17 cellular contexts compared by ENCODE assay signal in the genomic region with DNA sequence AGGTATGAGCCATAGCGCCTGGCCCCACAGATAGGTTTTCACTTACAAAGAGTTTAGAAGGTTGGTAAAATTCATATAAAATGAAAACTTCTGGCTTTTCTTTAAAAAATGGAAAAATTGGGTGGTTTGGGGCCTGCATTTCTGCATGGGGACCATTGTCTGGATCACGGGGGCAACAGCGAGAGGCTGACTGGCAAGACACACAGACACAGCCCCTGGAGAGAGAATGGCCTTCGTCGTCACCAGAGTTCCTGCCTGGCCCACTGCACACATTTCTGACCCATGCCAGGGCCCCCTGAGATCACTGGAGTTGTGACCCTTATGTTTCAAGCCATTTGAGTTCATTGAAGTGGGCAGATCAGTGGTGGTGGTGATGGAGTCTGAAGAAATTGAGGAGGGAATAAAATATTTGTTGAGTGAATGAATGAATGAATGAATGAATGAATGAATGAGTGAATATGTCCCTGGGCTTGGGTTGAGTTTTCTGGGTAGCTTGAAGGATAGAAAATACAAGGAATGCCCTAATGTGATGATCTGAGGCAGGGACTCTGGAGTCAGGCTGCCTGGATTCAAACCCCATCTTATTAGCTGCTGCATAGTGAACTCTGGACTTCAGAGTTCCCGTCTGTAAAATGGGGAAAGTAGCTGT.
DNase-seq lines count a peak whose midpoint lies in the region; ATAC-seq, FAIRE-seq and TF ChIP-seq lines count a peak whose summit lies in the region.
"Had no signal": no experiment of that assay in that cellular context is flagged by ENCODE, and none has a peak within 500 bp of the region (broad histone marks: within the 10 kb centered on the region; RNA-seq: fewer than 3 reads in every experiment).

No MANE protein-coding gene starts in this region.

- TF ChIP-seq EP300 in H1 (IDR thresholded peaks at IDR 0.05; ENCODE audit: borderline replicate concordance in 1 of 2, low read depth in 2 of 2, low read length in 2 of 2) = no peak

- POLR2A ChIA-PET in H1 (lab: Charles Lee; ENCODE audit: partially characterized antibody) = interaction anchor here (0.8 kb wide), 2 partner anchors 30 to 31 kb away, joined by 3 to 4 read pairs; no protein-coding TSS in a partner anchor
- POLR2A ChIA-PET in naive thymus-derived CD4-positive, alpha-beta T cell (lab: Charles Lee) = no interaction called here

- H4K12ac ChIP-seq in trophoblast cell (ENCODE audit: low read depth, low read length) = no peak overlapping the region

- no peak overlapping the region for H2AFZ ChIP-seq in H1 (ENCODE audit: low read length)
- H2AFZ ChIP-seq in trophoblast cell (ENCODE audit: insufficient read depth, low read length, poor library complexity) = no peak overlapping the region

- no peak for ATAC-seq in stimulated activated naive CD8-positive, alpha-beta T cell treated with anti-CD3 and anti-CD28 coated beads, Interleukin-15, amount 100 ng/mL, for 72 hours
- ATAC-seq in stimulated activated naive CD8-positive, alpha-beta T cell treated with anti-CD3 and anti-CD28 coated beads, Interleukin-15, Interleukin-2, amounts not matched to agents 100 U/mL and 50 U/mL, for 24 hours = no peak
- ATAC-seq in HG02798 (IDR thresholded peaks at IDR 0.05; ENCODE audit: poor library complexity, unreplicated experiment) = no peak
- ATAC-seq in naive thymus-derived CD4-positive, alpha-beta T cell = no peak

- H4K20me1 ChIP-seq in H1 (replicated peaks in 1 of 2; ENCODE audit: control insufficient read depth in 1 of 2, insufficient read depth in 2 of 2, low read length in 2 of 2) = no peaks in the 10 kb centered on the region
- H4K20me1 ChIP-seq: BLaER1 had no signal

- H4K8ac ChIP-seq in H1 (ENCODE audit: extremely low read depth, insufficient read depth, low read length) = no peak overlapping the region
- H4K8ac ChIP-seq in trophoblast cell (ENCODE audit: low read depth, low read length) = no peak overlapping the region

- H3K27me3 Mint-ChIP-seq in stimulated activated naive CD8-positive, alpha-beta T cell treated with anti-CD3 and anti-CD28 coated beads, Interleukin-15, amount 100 ng/mL, for 72 hours = no peaks in the 10 kb centered on the region
- no peaks in the 10 kb centered on the region for H3K27me3 Mint-ChIP-seq in progenitor cell of endocrine pancreas
- peaks cover 0 to 4% (median 0%) of the 10 kb centered on the region in 5 donors for H3K27me3 Mint-ChIP-seq in naive thymus-derived CD4-positive, alpha-beta T cell
- H3K27me3 Mint-ChIP-seq: CD4-positive, alpha-beta memory T cell; IgD-negative memory B cell had no signal

- no peak for TF ChIP-seq CTCF in H1 (IDR thresholded peaks at IDR 0.05; ENCODE audit: control extremely low read depth in 1 of 3, insufficient read depth in 1 of 3, low read depth in 1 of 3, low read length in 3 of 3)
- TF ChIP-seq CTCF in progenitor cell of endocrine pancreas (IDR thresholded peaks at IDR 0.05; ENCODE audit: unreplicated experiment) = no peak

- H3K4me2 ChIP-seq in H1 (ENCODE audit: insufficient read depth in 1 of 2, low read depth in 2 of 2, low read length in 2 of 2) = no peak overlapping the region
- H3K4me2 ChIP-seq in trophoblast cell (ENCODE audit: low read length) = no peak overlapping the region
- H3K4me2 ChIP-seq: BLaER1 had no signal

- H3K56ac ChIP-seq in H1 (replicated peaks; ENCODE audit: insufficient read length, low read depth, low read length) = no peak overlapping the region

- no peak overlapping the region for H3K18ac ChIP-seq in H1 (ENCODE audit: extremely low read depth, low read length)
- H3K18ac ChIP-seq in trophoblast cell (ENCODE audit: low read length) = no peak overlapping the region

- H3K9me3 ChIP-seq in H1 (ENCODE audit: insufficient read depth in 2 of 2, low read depth in 1 of 2, low read length in 1 of 2) = no peaks in the 10 kb centered on the region
- H3K9me3 ChIP-seq in trophoblast cell (ENCODE audit: insufficient read depth, low read depth, low read length) = no peaks in the 10 kb centered on the region
- no peaks in the 10 kb centered on the region for H3K9me3 ChIP-seq in naive thymus-derived CD4-positive, alpha-beta T cell (ENCODE audit: control insufficient read depth in 2 of 3, low read length in 3 of 3)
- H3K9me3 ChIP-seq: HAP-1 had no signal

- H3K4me1 ChIP-seq in H1 (replicated peaks in 1 of 4; ENCODE audit: control insufficient read depth in 3 of 4, insufficient read depth in 4 of 4, low read length in 3 of 4) = peaks cover 0 to 11% (median 4%) of the 10 kb centered on the region in 4 experiments; a peak in 4 of 7 replicates
- H3K4me1 ChIP-seq in trophoblast cell (ENCODE audit: control insufficient read depth in 1 of 2, insufficient read depth in 2 of 2, low read length in 2 of 2) = no peaks in the 10 kb centered on the region
- H3K4me1 ChIP-seq in naive thymus-derived CD4-positive, alpha-beta T cell (ENCODE audit: control insufficient read depth in 2 of 2, insufficient read depth in 2 of 2, low read length in 2 of 2) = no peaks in the 10 kb centered on the region
- H3K4me1 ChIP-seq: BLaER1 had no signal

- H3K36me3 ChIP-seq in H1 (ENCODE audit: control insufficient read depth in 2 of 4, insufficient read depth in 4 of 4, low read length in 3 of 4) (no peaks in the 10 kb centered on the region), trophoblast cell (ENCODE audit: control insufficient read depth in 1 of 2, insufficient read depth in 2 of 2, low read length in 2 of 2) (no peaks in the 10 kb centered on the region)
- H3K36me3 ChIP-seq in naive thymus-derived CD4-positive, alpha-beta T cell (ENCODE audit: control insufficient read depth in 2 of 3, insufficient read depth in 3 of 3, low read length in 3 of 3) = no peaks in the 10 kb centered on the region
- H3K36me3 ChIP-seq: BLaER1, HAP-1 had no signal

- WGBS in H1 (ENCODE audit: extremely low coverage in 1 of 2, insufficient coverage in 1 of 2, insufficient read length in 1 of 2, insufficient replicate concordance in 2 of 2, low coverage in 1 of 2, low lambda C conversion rate in 2 of 2, missing lambda C conversion rate in 1 of 2), 2 experiments = 93% methylated on average over 6 of the region's 6 CpGs; no CpG with 5 or more reads in 1 of the 2 experiments
- WGBS in trophoblast cell (ENCODE audit: extremely low coverage, insufficient coverage, insufficient read length) = no CpG with 5 or more reads among the region's 6 CpGs

- H3K4me3 ChIP-seq in H1 (ENCODE audit: extremely low read depth in 1 of 4, insufficient read depth in 2 of 4, low read depth in 3 of 4, low read length in 4 of 4) = no peak overlapping the region
- no peak overlapping the region for H3K4me3 ChIP-seq in trophoblast cell (ENCODE audit: low read depth, low read length)
- no peak overlapping the region for H3K4me3 ChIP-seq in naive thymus-derived CD4-positive, alpha-beta T cell (ENCODE audit: low read length)
- H3K4me3 ChIP-seq: BLaER1, HAP-1 had no signal

- H2BK5ac ChIP-seq in H1 (ENCODE audit: low read depth, low read length) (no peak overlapping the region), trophoblast cell (ENCODE audit: low read depth, low read length, poor library complexity) (no peak overlapping the region)

- no peak for DNase-seq in stimulated activated naive CD8-positive, alpha-beta T cell treated with anti-CD3 and anti-CD28 coated beads, Interleukin-15, amount 100 ng/mL, for 72 hours
- no peak for DNase-seq in stimulated activated naive CD8-positive, alpha-beta T cell treated with anti-CD3 and anti-CD28 coated beads, Interleukin-15, Interleukin-2, amounts not matched to agents 100 U/mL and 50 U/mL, for 24 hours
- no peak for DNase-seq in H1 (ENCODE audit: low read depth in 1 of 2, low spot score in 2 of 2)
- no peak for DNase-seq in progenitor cell of endocrine pancreas (ENCODE audit: low spot score, unreplicated experiment)
- DNase-seq in trophoblast cell = no peak
- DNase-seq in naive thymus-derived CD4-positive, alpha-beta T cell = no peak
- DNase-seq: 8988T; Calu3; CD4-positive, alpha-beta memory T cell; DMS79 treated with DMSO at 0.1 percent for 48 hours; GF-D8 had no signal

- H3K79me1 ChIP-seq in H1 (ENCODE audit: low read depth, low read length) (no peaks in the 10 kb centered on the region), trophoblast cell (ENCODE audit: low read length) (no peaks in the 10 kb centered on the region)

- no peak overlapping the region for H3K23ac ChIP-seq in H1 (ENCODE audit: insufficient read length)
- no peak overlapping the region for H3K23ac ChIP-seq in trophoblast cell (ENCODE audit: low read length)

- peak overlapping the region; percentile 30 for H4K91ac ChIP-seq in H1 (replicated peaks; ENCODE audit: insufficient read length, low read length)
- H4K91ac ChIP-seq in trophoblast cell (ENCODE audit: low read depth, low read length) = no peak overlapping the region

- H3K27me3 ChIP-seq in H1 (replicated peaks in 1 of 4; ENCODE audit: control insufficient read depth in 3 of 4, extremely low read depth in 1 of 4, insufficient read depth in 3 of 4, low read length in 3 of 4) (no peaks in the 10 kb centered on the region), trophoblast cell (ENCODE audit: insufficient read depth, low read length) (no peaks in the 10 kb centered on the region)
- no peaks in the 10 kb centered on the region for H3K27me3 ChIP-seq in naive thymus-derived CD4-positive, alpha-beta T cell (ENCODE audit: control insufficient read depth in 2 of 2, insufficient read depth in 2 of 2, low read length in 2 of 2)
- H3K27me3 ChIP-seq: BLaER1 had no signal

- H3K9ac ChIP-seq in H1 (replicated peaks in 1 of 4; ENCODE audit: extremely low read depth in 1 of 4, low read depth in 3 of 4, low read length in 3 of 4) (no peak overlapping the region), trophoblast cell (ENCODE audit: low read length) (no peak overlapping the region)
- H3K9ac ChIP-seq: BLaER1 had no signal

- H4K5ac ChIP-seq in H1 (ENCODE audit: insufficient read length, low read depth, low read length) = no peak overlapping the region

- CTCF ChIA-PET in H1 (lab: Charles Lee; ENCODE audit: partially characterized antibody) = interaction anchor here (0.6 to 0.9 kb wide), 2 partner anchors 21 to 41 kb away, joined by 3 to 6 read pairs; no protein-coding TSS in a partner anchor
- CTCF ChIA-PET in naive thymus-derived CD4-positive, alpha-beta T cell (lab: Charles Lee) = no interaction called here

- no peak overlapping the region for H3K27ac ChIP-seq in H1 (ENCODE audit: low read depth, low read length)
- H3K27ac ChIP-seq in trophoblast cell (ENCODE audit: low read depth, low read length) = no peak overlapping the region
- no peak overlapping the region for H3K27ac ChIP-seq in naive thymus-derived CD4-positive, alpha-beta T cell (ENCODE audit: low read depth, low read length)
- H3K27ac ChIP-seq: BLaER1 had no signal

- no peak for FAIRE-seq in H1 (lab: Jason Lieb, UNC)
- FAIRE-seq: HTR-8/SVneo had no signal

- TF ChIP-seq RAD21 in H1 (IDR thresholded peaks at IDR 0.05 in 1 of 2, conservative IDR thresholded peaks at IDR 0.05 in 1 of 2; ENCODE audit: low read depth in 2 of 2, low read length in 2 of 2) = no peak

- H2BK20ac ChIP-seq in H1 (ENCODE audit: low read length) = no peak overlapping the region

- peak overlapping the region; percentile 52 to 67 for H3K27ac Mint-ChIP-seq in stimulated activated naive CD8-positive, alpha-beta T cell treated with anti-CD3 and anti-CD28 coated beads, Interleukin-15, amount 100 ng/mL, for 72 hours
- H3K27ac Mint-ChIP-seq in progenitor cell of endocrine pancreas = peak overlapping the region; percentile 85
- H3K27ac Mint-ChIP-seq in naive thymus-derived CD4-positive, alpha-beta T cell = peak overlapping the region in 1 of 9 donors; percentile 7
- H3K27ac Mint-ChIP-seq: CD14-positive monocyte; CD4-positive, alpha-beta memory T cell; IgD-negative memory B cell had no signal

- no peak overlapping the region for H3K4me3 Mint-ChIP-seq in stimulated activated naive CD8-positive, alpha-beta T cell treated with anti-CD3 and anti-CD28 coated beads, Interleukin-15, amount 100 ng/mL, for 72 hours
- no peak overlapping the region for H3K4me3 Mint-ChIP-seq in progenitor cell of endocrine pancreas (ENCODE audit: low read depth)
- no peak overlapping the region for H3K4me3 Mint-ChIP-seq in naive thymus-derived CD4-positive, alpha-beta T cell
- H3K4me3 Mint-ChIP-seq: CD14-positive monocyte; CD4-positive, alpha-beta memory T cell; IgD-negative memory B cell had no signal

- no peak overlapping the region for H2BK15ac ChIP-seq in H1 (ENCODE audit: low read length)

- H3K36me3 Mint-ChIP-seq in progenitor cell of endocrine pancreas (ENCODE audit: insufficient read depth) = peaks cover 2% of the 10 kb centered on the region
- H3K36me3 Mint-ChIP-seq in naive thymus-derived CD4-positive, alpha-beta T cell = peaks cover 0 to 3% (median 0%) of the 10 kb centered on the region in 5 donors
- H3K36me3 Mint-ChIP-seq: CD14-positive monocyte; CD4-positive, alpha-beta memory T cell; IgD-negative memory B cell had no signal

- no peak overlapping the region for H2BK12ac ChIP-seq in H1 (ENCODE audit: low read depth, low read length)
- H2BK12ac ChIP-seq in trophoblast cell (ENCODE audit: low read length) = no peak overlapping the region

- H2BK120ac ChIP-seq in H1 (replicated peaks; ENCODE audit: low read depth, low read length) (no peak overlapping the region), trophoblast cell (ENCODE audit: insufficient read depth, low read length, poor library complexity) (no peak overlapping the region)

- H3K9me3 Mint-ChIP-seq in stimulated activated naive CD8-positive, alpha-beta T cell treated with anti-CD3 and anti-CD28 coated beads, Interleukin-15, amount 100 ng/mL, for 72 hours = peaks cover 0 to 4% of the 10 kb centered on the region in 2 donors
- peaks cover 4% of the 10 kb centered on the region for H3K9me3 Mint-ChIP-seq in progenitor cell of endocrine pancreas (ENCODE audit: low read depth)
- H3K9me3 Mint-ChIP-seq in naive thymus-derived CD4-positive, alpha-beta T cell = peaks cover 0 to 4% (median under 1%) of the 10 kb centered on the region in 11 donors

- intact Hi-C loops in naive thymus-derived CD4-positive, alpha-beta T cell (cut with micrococcal nuclease) = no loop called here

- H3K79me2 ChIP-seq in H1 (ENCODE audit: control insufficient read depth in 1 of 2, insufficient read depth in 2 of 2, low read length in 2 of 2) (no peaks in the 10 kb centered on the region), trophoblast cell (ENCODE audit: control insufficient read depth, insufficient read depth, low read length, poor library complexity) (no peaks in the 10 kb centered on the region)

- H3K23me2 ChIP-seq in H1 (ENCODE audit: low read depth, low read length) = no peaks in the 10 kb centered on the region; the same call in 1 of the 2 replicates

- H3K4ac ChIP-seq in H1 (replicated peaks; ENCODE audit: insufficient read length, low read depth, low read length) (no peak overlapping the region), trophoblast cell (ENCODE audit: low read depth, low read length) (no peak overlapping the region)

- no peak overlapping the region for H2AK5ac ChIP-seq in H1 (ENCODE audit: low read depth, low read length)
- H2AK5ac ChIP-seq in trophoblast cell (ENCODE audit: low read length) = no peak overlapping the region

- TF ChIP-seq POLR2A in H1 (IDR thresholded peaks at IDR 0.05; ENCODE audit: control extremely low read depth in 1 of 2, low read depth in 2 of 2, low read length in 2 of 2) = no peak

- H3K4me1 Mint-ChIP-seq in stimulated activated naive CD8-positive, alpha-beta T cell treated with anti-CD3 and anti-CD28 coated beads, Interleukin-15, amount 100 ng/mL, for 72 hours = no peaks in the 10 kb centered on the region
- H3K4me1 Mint-ChIP-seq in progenitor cell of endocrine pancreas (ENCODE audit: low read depth) = peaks cover 29% of the 10 kb centered on the region
- peaks cover 0 to 3% (median 0%) of the 10 kb centered on the region in 7 donors for H3K4me1 Mint-ChIP-seq in naive thymus-derived CD4-positive, alpha-beta T cell
- H3K4me1 Mint-ChIP-seq: CD14-positive monocyte; CD4-positive, alpha-beta memory T cell; IgD-negative memory B cell had no signal

- H3K14ac ChIP-seq in H1 (ENCODE audit: insufficient read length) (no peak overlapping the region), trophoblast cell (ENCODE audit: low read length) (no peak overlapping the region)
